In the genomic region with DNA sequence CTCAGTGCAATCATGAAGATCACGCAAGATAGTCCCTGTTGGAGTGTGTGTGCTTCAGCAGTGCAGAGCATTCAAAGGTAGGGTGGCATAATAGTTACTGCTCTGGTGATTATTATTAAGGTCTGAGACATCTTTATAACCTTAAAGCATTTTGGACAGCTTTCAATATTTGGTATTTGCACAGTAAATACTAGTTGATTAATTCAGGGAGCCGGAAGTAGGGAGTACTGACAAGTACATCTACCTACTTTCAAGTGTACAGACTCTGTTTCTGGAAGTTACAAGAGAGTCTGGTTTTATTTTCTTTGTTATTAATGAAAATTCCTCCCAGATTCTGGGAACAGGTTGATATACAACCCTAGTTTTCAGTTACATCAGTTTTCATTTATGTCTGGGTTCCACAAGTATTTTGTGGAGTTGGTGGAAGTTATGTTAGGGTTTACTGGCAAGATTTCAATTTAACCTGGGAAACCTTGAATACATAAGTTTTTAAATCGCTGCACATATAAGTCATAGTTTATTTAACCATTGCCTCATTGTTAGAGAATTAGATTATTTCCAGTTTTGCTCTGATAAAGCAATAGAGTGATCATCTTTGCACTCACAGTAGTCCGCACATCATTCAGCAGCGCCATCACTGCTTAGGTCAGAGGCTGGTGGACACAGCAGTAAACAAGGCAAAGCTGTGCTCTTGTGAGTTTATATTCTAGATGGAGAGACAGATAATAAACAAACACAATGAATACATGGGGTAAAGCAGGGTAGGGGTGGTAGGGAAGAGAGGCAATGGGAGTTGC, we compare ENCODE assay signal across 15 cellular contexts.
"Had no signal": no experiment of that assay in that cellular context is flagged by ENCODE, and none has a peak within 500 bp of the region (broad histone marks: within the 10 kb centered on the region; RNA-seq: fewer than 3 reads in every experiment).

No MANE protein-coding gene starts in this region.

- H3K27ac Mint-ChIP-seq: naive thymus-derived CD8-positive, alpha-beta T cell had no signal

- H3K27me3 ChIP-seq: stomach, uterus had no signal

- H3K4me3 Mint-ChIP-seq: naive thymus-derived CD8-positive, alpha-beta T cell had no signal

- H3K4me3 ChIP-seq: coronary artery, mucosa of descending colon, stomach, uterus had no signal

- H3K27ac ChIP-seq: coronary artery, uterus had no signal

- H3K4me1 Mint-ChIP-seq: naive thymus-derived CD8-positive, alpha-beta T cell had no signal

- H3K9me3 ChIP-seq: mucosa of descending colon, stomach, uterus had no signal

- ATAC-seq: mucosa of descending colon; naive thymus-derived CD8-positive, alpha-beta T cell had no signal

- H3K36me3 ChIP-seq: stomach, uterus had no signal

- H3K4me1 ChIP-seq: uterus had no signal

- FAIRE-seq: islet of Langerhans, small intestine had no signal

- DNase-seq: effector CD8-positive, alpha-beta T cell; foreskin melanocyte; head of caudate nucleus; hippocampal formation; kidney glomerular epithelial cell; mammary epithelial cell; mucosa of descending colon; naive thymus-derived CD8-positive, alpha-beta T cell; small intestine; stimulated activated CD4-positive, alpha-beta T cell treated with anti-CD3 and anti-CD28 coated beads, Interleukin-12 subunit alpha, Interleukin-12 subunit beta, amount 100 ng/mL, for 4 hours; stimulated activated naive CD4-positive, alpha-beta T cell; stomach; uterus had no signal

- H3K36me3 Mint-ChIP-seq: naive thymus-derived CD8-positive, alpha-beta T cell had no signal
